18 cellular contexts compared by ENCODE assay signal in the genomic region with DNA sequence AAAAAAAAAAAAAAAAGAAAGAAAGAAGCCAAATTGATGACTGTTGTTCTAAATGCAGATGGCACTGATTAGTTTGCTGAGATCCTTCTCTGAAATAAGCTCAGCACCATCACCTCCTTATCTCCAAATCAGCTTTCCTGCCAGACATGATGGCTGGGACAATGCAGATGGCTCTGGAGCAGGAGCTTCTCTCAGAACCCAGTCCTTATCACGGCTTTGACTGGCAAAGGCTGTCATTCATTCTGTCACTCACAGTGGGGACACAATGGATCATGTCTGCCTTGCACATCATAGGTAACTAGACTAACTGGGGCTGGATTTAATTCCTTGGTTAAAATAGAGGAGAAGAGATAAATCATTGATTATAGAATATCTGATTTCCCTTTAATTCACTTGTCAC.
A peak's percentile ranks its signal among the peaks of the same experiment; 100 is the strongest.
DNase-seq lines count a peak whose midpoint lies in the region; ATAC-seq and TF ChIP-seq lines count a peak whose summit lies in the region.
"Had no signal": no experiment of that assay in that cellular context is flagged by ENCODE, and none has a peak within 500 bp of the region (broad histone marks: within the 10 kb centered on the region; RNA-seq: fewer than 3 reads in every experiment).

No MANE protein-coding gene starts in this region.

- H3K36me3 Mint-ChIP-seq in neural progenitor cell = peaks cover 3% of the 10 kb centered on the region

- intact Hi-C loops in body of pancreas (cut with DNase I) = no loop called here

- TF ChIP-seq CTCF in neural progenitor cell (IDR thresholded peaks at IDR 0.05) (no peak), body of pancreas (IDR thresholded peaks at IDR 0.05) (no peak)

- H4K20me1 ChIP-seq in neural progenitor cell (ENCODE audit: low read depth) = no peaks in the 10 kb centered on the region

- H3K4me3 ChIP-seq in HUES48 (ENCODE audit: low read depth, low read length) (no peak overlapping the region), ectodermal cell (ENCODE audit: insufficient read depth, low read depth, low read length) (no peak overlapping the region), neural progenitor cell (no peak overlapping the region), body of pancreas (no peak overlapping the region)
- H3K4me3 ChIP-seq: K562, SJSA1 had no signal

- H3K9me3 Mint-ChIP-seq in neural progenitor cell = peaks cover 22% of the 10 kb centered on the region

- H3K27me3 Mint-ChIP-seq in neural progenitor cell (ENCODE audit: insufficient read depth, low read depth) = peaks cover 5% of the 10 kb centered on the region

- peaks cover 11% of the 10 kb centered on the region for H3F3A ChIP-seq in neural progenitor cell (ENCODE audit: low read depth)

- H3K4me2 ChIP-seq in neural progenitor cell = peak overlapping the region; percentile 5

- TF ChIP-seq POLR2A in body of pancreas (IDR thresholded peaks at IDR 0.05) = no peak

- H3K79me2 ChIP-seq in neural progenitor cell (ENCODE audit: low read depth) = no peaks in the 10 kb centered on the region

- no peak overlapping the region for H3K9ac ChIP-seq in HUES48 (ENCODE audit: low read depth, low read length)
- no peak overlapping the region for H3K9ac ChIP-seq in neural progenitor cell

- no peaks in the 10 kb centered on the region for H3K27me3 ChIP-seq in HUES48 (ENCODE audit: control insufficient read depth, insufficient read depth, low read length)
- no peaks in the 10 kb centered on the region for H3K27me3 ChIP-seq in ectodermal cell (ENCODE audit: control insufficient read depth, insufficient read depth, low read length, poor library complexity, severe bottlenecking)
- no peaks in the 10 kb centered on the region for H3K27me3 ChIP-seq in neural progenitor cell
- no peaks in the 10 kb centered on the region for H3K27me3 ChIP-seq in body of pancreas
- H3K27me3 ChIP-seq: SJSA1 had no signal

- no peaks in the 10 kb centered on the region for H3K9me3 ChIP-seq in HUES48 (ENCODE audit: control insufficient read depth, insufficient read depth, low read length)
- no peaks in the 10 kb centered on the region for H3K9me3 ChIP-seq in ectodermal cell (ENCODE audit: control insufficient read depth, low read length)
- no peaks in the 10 kb centered on the region for H3K9me3 ChIP-seq in neural progenitor cell (ENCODE audit: low read depth)
- H3K9me3 ChIP-seq in body of pancreas = no peaks in the 10 kb centered on the region
- H3K9me3 ChIP-seq: SJSA1 had no signal

- H3K4me3 Mint-ChIP-seq in neural progenitor cell = no peak overlapping the region

- peaks cover 27% of the 10 kb centered on the region for H3K4me1 Mint-ChIP-seq in neural progenitor cell

- CTCF ChIA-PET in HEK293T (lab: Yijun Ruan, JAX) = no interaction called here

- no peak overlapping the region for H2AFZ ChIP-seq in neural progenitor cell (replicated peaks)

- POLR2A ChIA-PET in HEK293T (lab: Yijun Ruan, JAX) = no interaction called here

- H3K4me1 ChIP-seq in HUES48 (ENCODE audit: control insufficient read depth, insufficient read depth, low read length) (peaks cover 29% of the 10 kb centered on the region), ectodermal cell (ENCODE audit: control insufficient read depth, insufficient read depth, low read length) (peaks cover 11% of the 10 kb centered on the region), neural progenitor cell (peaks cover 15% of the 10 kb centered on the region), body of pancreas (no peaks in the 10 kb centered on the region)
- H3K4me1 ChIP-seq: SJSA1 had no signal

- no peak for ATAC-seq in body of pancreas
- ATAC-seq: HCT116, K562 had no signal

- H3K27ac Mint-ChIP-seq in neural progenitor cell = peak overlapping the region; percentile 31

- peak; percentile 11 for DNase-seq in OCI-M1 (lab: John Stamatoyannopoulos, UW)
- DNase-seq in neural progenitor cell (ENCODE audit: low spot score) = peak; percentile 7
- no peak for DNase-seq in RKO (ENCODE audit: low spot score)
- no peak for DNase-seq in HEK293T (ENCODE audit: extremely low spot score)
- DNase-seq in body of pancreas = no peak
- DNase-seq: ACHN, GDM1, NCI-H1092 treated with DMSO at 0.1 percent for 48 hours, NCI-H1694 treated with DMSO at 0.1 percent for 48 hours, NCI-H2227 treated with DMSO at 0.1 percent for 48 hours, NCI-H510A treated with DMSO at 0.1 percent for 48 hours, NCI-H774 had no signal

- 41 to 59% methylated on average over 1 of the region's 1 CpG for WGBS in ectodermal cell, 2 experiments
- WGBS in body of pancreas, 2 donors = 15 to 21% methylated on average over 1 of the region's 1 CpG

- H3K36me3 ChIP-seq in HUES48 (ENCODE audit: control insufficient read depth, insufficient read depth, low read length) (no peaks in the 10 kb centered on the region), ectodermal cell (ENCODE audit: control insufficient read depth, insufficient read depth, low read length) (no peaks in the 10 kb centered on the region), neural progenitor cell (no peaks in the 10 kb centered on the region), body of pancreas (replicated peaks in 1 of 2; ENCODE audit: insufficient read depth in 1 of 2, low read depth in 2 of 2) (no peaks in the 10 kb centered on the region)
- H3K36me3 ChIP-seq: SJSA1 had no signal

- H3K27ac ChIP-seq in HUES48 (ENCODE audit: low read depth, low read length) (peak overlapping the region; percentile 63), ectodermal cell (ENCODE audit: insufficient read depth, low read depth, low read length, poor library complexity, severe bottlenecking) (peak overlapping the region; percentile 55), neural progenitor cell (peak overlapping the region; percentile 5), body of pancreas (no peak overlapping the region)
- H3K27ac ChIP-seq: C4-2B, SJSA1 had no signal

TF ChIP-seq in HEK293T, 16 proteins besides CTCF, POLR2A, EP300 and RAD21:
- TF ChIP-seq BHLHE40 (IDR thresholded peaks at IDR 0.05; ENCODE audit: borderline replicate concordance) = no peak
- no peak for TF ChIP-seq ZNF384 (IDR thresholded peaks at IDR 0.05)
- TF ChIP-seq ARNT (IDR thresholded peaks at IDR 0.05) = no peak
- TF ChIP-seq, protein P1, sequence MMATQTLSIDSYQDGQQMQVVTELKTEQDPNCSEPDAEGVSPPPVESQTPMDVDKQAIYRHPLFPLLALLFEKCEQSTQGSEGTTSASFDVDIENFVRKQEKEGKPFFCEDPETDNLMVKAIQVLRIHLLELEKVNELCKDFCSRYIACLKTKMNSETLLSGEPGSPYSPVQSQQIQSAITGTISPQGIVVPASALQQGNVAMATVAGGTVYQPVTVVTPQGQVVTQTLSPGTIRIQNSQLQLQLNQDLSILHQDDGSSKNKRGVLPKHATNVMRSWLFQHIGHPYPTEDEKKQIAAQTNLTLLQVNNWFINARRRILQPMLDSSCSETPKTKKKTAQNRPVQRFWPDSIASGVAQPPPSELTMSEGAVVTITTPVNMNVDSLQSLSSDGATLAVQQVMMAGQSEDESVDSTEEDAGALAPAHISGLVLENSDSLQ (IDR thresholded peaks at IDR 0.05) = no peak
- no peak for TF ChIP-seq SP1 (IDR thresholded peaks at IDR 0.05)
- no peak for TF ChIP-seq LEF1 (IDR thresholded peaks at IDR 0.05; ENCODE audit: borderline replicate concordance)
- TF ChIP-seq SUZ12 (IDR thresholded peaks at IDR 0.05) = no peak
- no peak for TF ChIP-seq ELF4 (IDR thresholded peaks at IDR 0.05)
- no peak for TF ChIP-seq L3MBTL2 (conservative IDR thresholded peaks at IDR 0.05)
- no peak for TF ChIP-seq FOXA1 (IDR thresholded peaks at IDR 0.05)
- TF ChIP-seq FOXM1 (IDR thresholded peaks at IDR 0.05; ENCODE audit: borderline replicate concordance) = no peak
- TF ChIP-seq CTBP1 (IDR thresholded peaks at IDR 0.05; ENCODE audit: borderline replicate concordance) = no peak
- TF ChIP-seq FOXK2 (IDR thresholded peaks at IDR 0.05) = no peak
- TF ChIP-seq NFRKB (IDR thresholded peaks at IDR 0.05) = no peak
- TF ChIP-seq TARDBP (IDR thresholded peaks at IDR 0.05) = no peak
- TF ChIP-seq HDGF (IDR thresholded peaks at IDR 0.05; ENCODE audit: borderline replicate concordance) = no peak
TF ChIP-seq in HEK293T: peak in this region for 0.

Comparison
In these comparisons a context has a peak if more than half of its experiments do, and no peak if none do; other contexts are left out.
1. H3K27ac ChIP-seq: peak in HUES48 (single experiment), ectodermal cell (single experiment) and neural progenitor cell (single experiment); none in body of pancreas (0 of 4).
2. DNase-seq: peak in OCI-M1 (single experiment) and neural progenitor cell (single experiment); none in RKO (single experiment), HEK293T (single experiment) and body of pancreas (0 of 4).